ENCODE assay signal across 8 cellular contexts in genomic region chr12:7108042-7108927, GRCh38. TPM values are rescaled to one million over a fixed set of nuclear protein-coding genes. Genes with fewer than 3 reads are reported as not detected.
DNase-seq lines count a peak whose midpoint lies in the region; ATAC-seq, FAIRE-seq and TF ChIP-seq lines count a peak whose summit lies in the region.

No MANE protein-coding gene starts in this region.

- WGBS in GM12878 (ENCODE audit: insufficient coverage, insufficient replicate concordance, low lambda C conversion rate, missing lambda C conversion rate): 1% methylated on average over 24 of the region's 33 CpGs

- RAD21 ChIA-PET in GM12878 (lab: Charles Lee; ENCODE audit: unreplicated experiment): interaction anchor here (0.5 to 7.6 kb wide), 18 partner anchors 15 to 257 kb away, joined by 3 to 89 read pairs (median 4); partner anchors contain the start of genes C12orf57, CDCA3, LPCAT3 and RNU7-1

- peaks cover 6% of the 10 kb centered on the region for H3K9me3 ChIP-seq in GM12878 (replicated peaks; ENCODE audit: control insufficient read depth, insufficient read depth, low read length)

- H3K27ac ChIP-seq in GM12878 (ENCODE audit: control insufficient read depth, insufficient read depth): peak overlapping the region; percentile 99

- TF ChIP-seq POLR2A in GM12878 (IDR thresholded peaks at IDR 0.05; ENCODE audit: low read depth, low read length): peak; percentile 97

- H3K4me1 ChIP-seq in GM12878 (ENCODE audit: control insufficient read depth, insufficient read depth, low read length): peaks cover 12% of the 10 kb centered on the region

- in situ Hi-C loops in GM12878 (cut with MboI): no loop called here

- H3K36me3 ChIP-seq in GM12878 (ENCODE audit: control insufficient read depth in 2 of 2, insufficient read depth in 2 of 2, low read length in 1 of 2): peaks cover 0 to 4% of the 10 kb centered on the region in 2 experiments; a peak in 2 of 4 replicates

- SMC1A ChIA-PET in GM12878 (lab: Charles Lee; ENCODE audit: uncharacterized antibody, unreplicated experiment): interaction anchor here (0.8 to 3.5 kb wide), 15 partner anchors 12 to 256 kb away, joined by 3 to 37 read pairs (median 4); partner anchors contain the start of genes C12orf57, LPCAT3, RNU7-1 and USP5

- BruUV-seq in GM12878 (replicated peaks; lab: Mats Ljungman, UMichigan): TSS peak; percentile 61

- TF ChIP-seq EP300 in GM12878 (IDR thresholded peaks at IDR 0.05; ENCODE audit: borderline replicate concordance in 1 of 2, control insufficient read depth in 1 of 2, low read depth in 2 of 2, low read length in 2 of 2): peak in 1 of 2 experiments; percentile 60; a peak in 1 of 4 replicates

- no peak for TF ChIP-seq RAD21 in GM12878 (IDR thresholded peaks at IDR 0.05; ENCODE audit: insufficient read depth, low read depth, low read length)

- FAIRE-seq in GM12878 (lab: Jason Lieb, UNC): peak; percentile 85

- H3K9ac ChIP-seq in GM12878 (ENCODE audit: control insufficient read depth, insufficient read depth, low read length): peak overlapping the region; percentile 100

- intact Hi-C loops in GM12878 (cut with micrococcal nuclease; ENCODE audit: unreplicated experiment): loop anchor here (2.0 kb wide), 1 partner anchor 163 kb away; the partner anchor contains the start of gene C12orf57

- CTCF ChIA-PET in GM12878 (lab: Yijun Ruan, JAX): interaction anchor here (0.5 to 7.7 kb wide), 37 partner anchors 9 to 764 kb away, joined by 3 to 61 read pairs (median 4); partner anchors contain the start of genes ATN1, C12orf57, C1R and CDCA3

- TF ChIP-seq CTCF in GM12878 (IDR thresholded peaks at IDR 0.05 in 2 of 3, conservative IDR thresholded peaks at IDR 0.05 in 1 of 3; ENCODE audit: control insufficient read depth in 2 of 3, extremely low read depth in 1 of 3, insufficient read depth in 1 of 3, low read depth in 3 of 3, low read length in 3 of 3): no peak

- ATAC-seq in GM21723 (IDR thresholded peaks at IDR 0.05; ENCODE audit: unreplicated experiment) (peak; percentile 93), GM12878 (peak; percentile 98)

- no peaks in the 10 kb centered on the region for H4K20me1 ChIP-seq in GM12878 (ENCODE audit: control insufficient read depth, insufficient read depth)

- peaks cover 31% of the 10 kb centered on the region for H3K79me2 ChIP-seq in GM12878 (ENCODE audit: control insufficient read depth, insufficient read depth, low read length)

- POLR2A ChIA-PET in GM12878 (lab: Charles Lee): interaction anchor here (0.6 to 7.2 kb wide), 10 partner anchors 9 to 257 kb away, joined by 3 to 55 read pairs (median 4); partner anchors contain the start of genes C12orf57, CDCA3, CLSTN3 and LPCAT3

- peak overlapping the region; percentile 96 for H3K4me3 ChIP-seq in GM12878

- DNase-seq in GF-D8 (lab: John Stamatoyannopoulos, UW) (peak; percentile 86), KG1 (lab: John Stamatoyannopoulos, UW) (peak; percentile 76), T1000 (lab: John Stamatoyannopoulos, UW) (peak; percentile 39), GM12878 (ENCODE audit: low read depth, low spot score) (peak; percentile 55), iPS-NIHi7 (ENCODE audit: extremely low spot score) (peak; percentile 73), NCI-H446 treated with DMSO at 0.1 percent for 48 hours (lab: John Stamatoyannopoulos, UW) (no peak)
- peak; percentile 50 to 54 for DNase-seq in stimulated activated CD4-positive, alpha-beta T cell treated with anti-CD3 and anti-CD28 coated beads, Interleukin-15, amount 100 ng/mL, for 1 hour (ENCODE audit: low read depth in 1 of 2, low spot score in 1 of 2)

- peak overlapping the region; percentile 93 for H2AFZ ChIP-seq in GM12878 (ENCODE audit: control insufficient read depth, low read depth, low read length)

- H3K27me3 ChIP-seq in GM12878 (replicated peaks in 1 of 2; ENCODE audit: control insufficient read depth in 2 of 2, insufficient read depth in 2 of 2, low read length in 1 of 2): no peaks in the 10 kb centered on the region

- peak overlapping the region; percentile 91 for H3K4me2 ChIP-seq in GM12878 (ENCODE audit: control insufficient read depth, insufficient read depth)

RNA-seq across cellular contexts. Expression of gene C1RL, which starts 0.7 kb away (rescaled TPM):
- 30.5 and 32.9 TPM in 2 replicates for total RNA-seq in GM12878 (2013; cell fraction: nucleolus; rRNA removed)
- total RNA-seq in GM12878 (2014; rRNA removed): 10.7 and 12.8 TPM in 2 replicates
- 10.2 and 11.7 TPM in 2 replicates for total RNA-seq in GM12878 (2014; rRNA removed; fragmentation: Illumina TruSeq; extraction: Trizol)
- 10.3 and 11.5 TPM in 2 replicates for total RNA-seq in GM12878 (2021)
- 3.7 TPM for polyA plus RNA-seq in GM12878 (2011; ENCODE audit: low read depth)
- polyA plus RNA-seq in GM12878 (2011; rRNA removed): 4.9 and 5.8 TPM in 2 replicates
- polyA plus RNA-seq in GM12878 (2011; cell fraction: cytosol; rRNA removed): 7.6 and 8.8 TPM in 2 replicates
- 8.4 and 10.5 TPM in 2 replicates for polyA plus RNA-seq in GM12878 (2011; cell fraction: nucleus; rRNA removed)
- polyA plus RNA-seq in GM12878 (2012): 6.3 and 9.0 TPM in 2 replicates
- 10.5 and 16.3 TPM in 2 replicates for polyA plus RNA-seq in GM12878 (2014; fragmentation: Illumina TruSeq; extraction: Trizol)
- 1 to 10 TPM; 1.3 to 2.5 TPM for polyA plus RNA-seq in GM12878 (2014; fragmentation: Nextera tagmentation; extraction: Ambion mirVana)
- polyA plus RNA-seq in GM12878 (2014; rRNA removed): 10.6 and 14.2 TPM in 2 replicates
- polyA plus RNA-seq in GM12878 (2016; fragmentation: Nextera tagmentation; extraction: Ambion mirVana): 1 to 10 TPM; 4.7 to 6.0 TPM
- polyA minus RNA-seq in GM12878 (2011; rRNA and poly(A)+ RNA removed): 9.8 and 12.7 TPM in 2 replicates
- 8.7 and 14.0 TPM in 2 replicates for polyA minus RNA-seq in GM12878 (2011; cell fraction: cytosol; rRNA and poly(A)+ RNA removed)
- 5.9 and 11.1 TPM in 2 replicates for polyA minus RNA-seq in GM12878 (2011; cell fraction: nucleus; rRNA and poly(A)+ RNA removed)

RNA-seq across cellular contexts. Expression of gene C1R, which starts 16.0 kb away (rescaled TPM):
- 1.6 and 2.1 TPM in 2 replicates for total RNA-seq in GM12878 (2013; cell fraction: nucleolus; rRNA removed)
- total RNA-seq in GM12878 (2014; rRNA removed): 0.87 and 0.96 TPM in 2 replicates
- total RNA-seq in GM12878 (2014; rRNA removed; fragmentation: Illumina TruSeq; extraction: Trizol): 0.76 and 0.88 TPM in 2 replicates
- 1.7 and 1.8 TPM in 2 replicates for total RNA-seq in GM12878 (2021)
- 2.0 TPM for polyA plus RNA-seq in GM12878 (2011; ENCODE audit: low read depth)
- 0.82 and 1.3 TPM in 2 replicates for polyA plus RNA-seq in GM12878 (2011; rRNA removed)
- 1.5 and 1.7 TPM in 2 replicates for polyA plus RNA-seq in GM12878 (2011; cell fraction: cytosol; rRNA removed)
- 1.6 and 2.1 TPM in 2 replicates for polyA plus RNA-seq in GM12878 (2011; cell fraction: nucleus; rRNA removed)
- 2.0 and 2.1 TPM in 2 replicates for polyA plus RNA-seq in GM12878 (2012)
- polyA plus RNA-seq in GM12878 (2014; fragmentation: Illumina TruSeq; extraction: Trizol): 1.4 and 1.5 TPM in 2 replicates
- polyA plus RNA-seq in GM12878 (2014; fragmentation: Nextera tagmentation; extraction: Ambion mirVana): under 1 TPM in 1 of 2 experiments, not detected in 1; 0.31 TPM
- 1.9 and 2.8 TPM in 2 replicates for polyA plus RNA-seq in GM12878 (2014; rRNA removed)
- under 1 TPM; 0.73 to 0.86 TPM for polyA plus RNA-seq in GM12878 (2016; fragmentation: Nextera tagmentation; extraction: Ambion mirVana)
- polyA minus RNA-seq in GM12878 (2011; rRNA and poly(A)+ RNA removed): 1.9 and 2.3 TPM in 2 replicates
- polyA minus RNA-seq in GM12878 (2011; cell fraction: cytosol; rRNA and poly(A)+ RNA removed): 0.83 and 2.0 TPM in 2 replicates
- 0.77 and 1.1 TPM in 2 replicates for polyA minus RNA-seq in GM12878 (2011; cell fraction: nucleus; rRNA and poly(A)+ RNA removed)

RNA-seq across cellular contexts. Expression of gene RBP5, which starts 20.4 kb away (rescaled TPM):
- not detected in 2 replicates for total RNA-seq in GM12878 (2013; cell fraction: nucleolus; rRNA removed)
- total RNA-seq in GM12878 (2014; rRNA removed) (0.34 TPM in 1 of 2 replicates, not detected in the other), GM12878 (2014; rRNA removed; fragmentation: Illumina TruSeq; extraction: Trizol) (not detected in 2 replicates), GM12878 (2021) (not detected in 2 replicates)
- polyA plus RNA-seq in GM12878 (2011; ENCODE audit: low read depth): not detected
- polyA plus RNA-seq in GM12878 (2011; rRNA removed) (0.11 and 0.19 TPM in 2 replicates), GM12878 (2014; fragmentation: Illumina TruSeq; extraction: Trizol) (not detected in 2 replicates), GM12878 (2014; fragmentation: Nextera tagmentation; extraction: Ambion mirVana) (under 1 TPM in 1 of 2 experiments, not detected in 1; 0.29 TPM), GM12878 (2014; rRNA removed) (0.35 TPM in 1 of 2 replicates, not detected in the other), GM12878 (2016; fragmentation: Nextera tagmentation; extraction: Ambion mirVana) (1 to 10 TPM in 1 of 2 experiments, under 1 TPM in 1; 0.23 to 1.1 TPM)
- polyA plus RNA-seq in GM12878 (2011; cell fraction: cytosol; rRNA removed): 0.10 and 0.36 TPM in 2 replicates
- polyA plus RNA-seq in GM12878 (2011; cell fraction: nucleus; rRNA removed): 1.4 and 2.0 TPM in 2 replicates
- 3.2 and 5.3 TPM in 2 replicates for polyA plus RNA-seq in GM12878 (2012)
- polyA minus RNA-seq in GM12878 (2011; rRNA and poly(A)+ RNA removed): not detected in 2 replicates
- not detected in 2 replicates for polyA minus RNA-seq in GM12878 (2011; cell fraction: cytosol; rRNA and poly(A)+ RNA removed)
- not detected in 2 replicates for polyA minus RNA-seq in GM12878 (2011; cell fraction: nucleus; rRNA and poly(A)+ RNA removed)

RNA-seq across cellular contexts. Expression of gene CLSTN3, which starts 21.9 kb away (rescaled TPM):
- 63.2 and 75.7 TPM in 2 replicates for total RNA-seq in GM12878 (2013; cell fraction: nucleolus; rRNA removed)
- 11.9 and 13.8 TPM in 2 replicates for total RNA-seq in GM12878 (2014; rRNA removed)
- 8.3 and 8.8 TPM in 2 replicates for total RNA-seq in GM12878 (2014; rRNA removed; fragmentation: Illumina TruSeq; extraction: Trizol)
- total RNA-seq in GM12878 (2021): 17.1 and 24.7 TPM in 2 replicates
- polyA plus RNA-seq in GM12878 (2011; ENCODE audit: low read depth): 15.9 TPM
- 16.9 and 28.9 TPM in 2 replicates for polyA plus RNA-seq in GM12878 (2011; rRNA removed)
- 26.1 and 30.0 TPM in 2 replicates for polyA plus RNA-seq in GM12878 (2011; cell fraction: cytosol; rRNA removed)
- 143 and 188 TPM in 2 replicates for polyA plus RNA-seq in GM12878 (2011; cell fraction: nucleus; rRNA removed)
- polyA plus RNA-seq in GM12878 (2012): 24.7 and 25.7 TPM in 2 replicates
- polyA plus RNA-seq in GM12878 (2014; fragmentation: Illumina TruSeq; extraction: Trizol): 9.5 and 14.7 TPM in 2 replicates
- polyA plus RNA-seq in GM12878 (2014; fragmentation: Nextera tagmentation; extraction: Ambion mirVana): under 1 TPM; 0.09 to 0.14 TPM
- polyA plus RNA-seq in GM12878 (2014; rRNA removed): 33.8 and 35.9 TPM in 2 replicates
- 1 to 10 TPM; 6.5 to 7.1 TPM for polyA plus RNA-seq in GM12878 (2016; fragmentation: Nextera tagmentation; extraction: Ambion mirVana)
- polyA minus RNA-seq in GM12878 (2011; rRNA and poly(A)+ RNA removed): 18.7 and 38.4 TPM in 2 replicates
- 10.2 and 11.4 TPM in 2 replicates for polyA minus RNA-seq in GM12878 (2011; cell fraction: cytosol; rRNA and poly(A)+ RNA removed)
- polyA minus RNA-seq in GM12878 (2011; cell fraction: nucleus; rRNA and poly(A)+ RNA removed): 33.0 and 54.5 TPM in 2 replicates

RNA-seq across cellular contexts. Expression of gene C1S, which starts 47.8 kb away (rescaled TPM):
- 7.5 and 10.3 TPM in 2 replicates for total RNA-seq in GM12878 (2013; cell fraction: nucleolus; rRNA removed)
- 0.73 and 1.1 TPM in 2 replicates for total RNA-seq in GM12878 (2014; rRNA removed)
- 0.09 and 0.27 TPM in 2 replicates for total RNA-seq in GM12878 (2014; rRNA removed; fragmentation: Illumina TruSeq; extraction: Trizol)
- total RNA-seq in GM12878 (2021): 1.2 and 1.3 TPM in 2 replicates
- 0.91 TPM for polyA plus RNA-seq in GM12878 (2011; ENCODE audit: low read depth)
- 0.96 and 1.1 TPM in 2 replicates for polyA plus RNA-seq in GM12878 (2011; rRNA removed)
- 0.18 and 0.25 TPM in 2 replicates for polyA plus RNA-seq in GM12878 (2011; cell fraction: cytosol; rRNA removed)
- 2.9 and 3.4 TPM in 2 replicates for polyA plus RNA-seq in GM12878 (2011; cell fraction: nucleus; rRNA removed)
- polyA plus RNA-seq in GM12878 (2012): 0.73 and 0.81 TPM in 2 replicates
- polyA plus RNA-seq in GM12878 (2014; fragmentation: Illumina TruSeq; extraction: Trizol): 0.38 and 0.51 TPM in 2 replicates
- polyA plus RNA-seq in GM12878 (2014; fragmentation: Nextera tagmentation; extraction: Ambion mirVana): under 1 TPM; 0.10 to 0.16 TPM
- polyA plus RNA-seq in GM12878 (2014; rRNA removed): 0.34 and 1.4 TPM in 2 replicates
- under 1 TPM; 0.20 to 0.32 TPM for polyA plus RNA-seq in GM12878 (2016; fragmentation: Nextera tagmentation; extraction: Ambion mirVana)
- polyA minus RNA-seq in GM12878 (2011; rRNA and poly(A)+ RNA removed): 0.98 TPM in 1 of 2 replicates, not detected in the other
- polyA minus RNA-seq in GM12878 (2011; cell fraction: cytosol; rRNA and poly(A)+ RNA removed): not detected in 2 replicates
- 0.48 and 0.97 TPM in 2 replicates for polyA minus RNA-seq in GM12878 (2011; cell fraction: nucleus; rRNA and poly(A)+ RNA removed)
